Comparison of ENCODE assay signal across 15 cellular contexts in genomic region chr12:125540580-125541204, GRCh38.
DNase-seq lines count a peak whose midpoint lies in the region; ATAC-seq and TF ChIP-seq lines count a peak whose summit lies in the region.
"Had no signal": no experiment of that assay in that cellular context is flagged by ENCODE, and none has a peak within 500 bp of the region (broad histone marks: within the 10 kb centered on the region; RNA-seq: fewer than 3 reads in every experiment).

No MANE protein-coding gene starts in this region.

- H3K4me1 Mint-ChIP-seq in neural crest cell = peaks cover 30% of the 10 kb centered on the region
- H3K4me1 Mint-ChIP-seq: IgD-negative memory B cell had no signal

- peaks cover 12% of the 10 kb centered on the region for H3K27me3 Mint-ChIP-seq in neural crest cell (ENCODE audit: low read depth)
- H3K27me3 Mint-ChIP-seq: IgD-negative memory B cell had no signal

- ATAC-seq in HG03432 (IDR thresholded peaks at IDR 0.05; ENCODE audit: unreplicated experiment) (peak; percentile 47), GM21526 (IDR thresholded peaks at IDR 0.05; ENCODE audit: low FRiP score, unreplicated experiment) (no peak), HG02938 (IDR thresholded peaks at IDR 0.05; ENCODE audit: unreplicated experiment) (no peak)
- ATAC-seq: HCT116 had no signal

- peaks cover 3% of the 10 kb centered on the region for H3K9me3 Mint-ChIP-seq in neural crest cell

- H3K36me3 Mint-ChIP-seq in neural crest cell (ENCODE audit: low read depth) = peaks cover 4% of the 10 kb centered on the region
- H3K36me3 Mint-ChIP-seq: IgD-negative memory B cell had no signal

- TF ChIP-seq CTCF in GM12865 (IDR thresholded peaks at IDR 0.05; ENCODE audit: insufficient read depth, low read depth, low read length, missing control alignments) (no peak), neural crest cell (conservative IDR thresholded peaks at IDR 0.05) (no peak)

- H3K4me3 Mint-ChIP-seq in neural crest cell = no peak overlapping the region
- H3K4me3 Mint-ChIP-seq: IgD-negative memory B cell had no signal

- DNase-seq in GM12865 (ENCODE audit: low read depth) = peak; percentile 5
- peak; percentile 0 for DNase-seq in RPMI7951 (ENCODE audit: low read depth)
- DNase-seq in neural crest cell (ENCODE audit: low read depth, low spot score) = no peak
- DNase-seq in stimulated activated CD4-positive, alpha-beta T cell treated with anti-CD3 and anti-CD28 coated beads, Interleukin-2, amount 100 ng/mL, for 24 hours = no peak
- DNase-seq: 8988T, AML-193, DMS 273 treated with DMSO at 0.1 percent for 48 hours, GM23248, KG1 had no signal

- H3K4me3 ChIP-seq in GM12865 (ENCODE audit: low read depth, low read length) = no peak overlapping the region
- H3K4me3 ChIP-seq: BLaER1, GM23248 had no signal

- peak overlapping the region; percentile 1 for H3K27ac Mint-ChIP-seq in neural crest cell (ENCODE audit: unreplicated experiment)
- H3K27ac Mint-ChIP-seq: IgD-negative memory B cell had no signal

Comparison
In these comparisons a context has a peak if more than half of its experiments do, and no peak if none do; other contexts are left out.
1. DNase-seq: peak in GM12865 (single experiment) and RPMI7951 (single experiment); none in neural crest cell (single experiment) and stimulated activated CD4-positive, alpha-beta T cell treated with anti-CD3 and anti-CD28 coated beads, Interleukin-2, amount 100 ng/mL, for 24 hours (0 of 2).